ENCODE assay signal across 8 cellular contexts in genomic region chr4:83362492-83363329, GRCh38. TPM values are rescaled to one million over a fixed set of nuclear protein-coding genes. Genes with fewer than 3 reads are reported as not detected.
DNase-seq lines count a peak whose midpoint lies in the region; ATAC-seq and TF ChIP-seq lines count a peak whose summit lies in the region.

No MANE protein-coding gene starts in this region.

- H3K79me2 ChIP-seq in OCI-LY1 (ENCODE audit: insufficient read depth, low read length): no peaks in the 10 kb centered on the region

- no peaks in the 10 kb centered on the region for H3K9me3 ChIP-seq in OCI-LY1 (ENCODE audit: low read length)

- no peak overlapping the region for H2AFZ ChIP-seq in OCI-LY1 (ENCODE audit: low read length)

- H3K4me1 ChIP-seq in OCI-LY1 (ENCODE audit: insufficient read depth, low read length, severe bottlenecking): no peaks in the 10 kb centered on the region
- H3K4me1 ChIP-seq in foreskin keratinocyte: peaks cover 10% of the 10 kb centered on the region

- ATAC-seq in foreskin keratinocyte (peak; percentile 53), HG03139 (IDR thresholded peaks at IDR 0.05; ENCODE audit: unreplicated experiment) (no peak)

- H3K4me3 ChIP-seq in HFF-Myc (replicated peaks; ENCODE audit: low read depth, low read length) (no peak overlapping the region), OCI-LY1 (ENCODE audit: low read depth, low read length, poor library complexity, severe bottlenecking) (no peak overlapping the region)

- no peaks in the 10 kb centered on the region for H3K9me2 ChIP-seq in OCI-LY1 (ENCODE audit: low read depth, low read length)

- H3K27me3 ChIP-seq in OCI-LY1 (ENCODE audit: insufficient read depth, low read length) (no peaks in the 10 kb centered on the region), foreskin keratinocyte (no peaks in the 10 kb centered on the region)

- H3K27ac ChIP-seq in OCI-LY1 (ENCODE audit: low read depth, low read length, poor library complexity, severe bottlenecking) (no peak overlapping the region), foreskin keratinocyte (no peak overlapping the region)

- peak; percentile 57 for TF ChIP-seq CTCF in HFF-Myc (IDR thresholded peaks at IDR 0.05; ENCODE audit: low read depth, low read length, missing control alignments)
- TF ChIP-seq CTCF in OCI-LY1 (IDR thresholded peaks at IDR 0.05; ENCODE audit: low read length): peak; percentile 72
- TF ChIP-seq CTCF in foreskin keratinocyte (conservative IDR thresholded peaks at IDR 0.05): peak; percentile 68

- intact Hi-C loops in posterior vena cava (cut with DNase I): no loop called here

- no peaks in the 10 kb centered on the region for H3K36me3 ChIP-seq in OCI-LY1 (ENCODE audit: insufficient read depth, low read length)

- peak; percentile 36 for DNase-seq in ELF-1 (ENCODE audit: low read depth, low spot score)
- DNase-seq in HFF-Myc (ENCODE audit: extremely low read depth, low read depth): peak; percentile 29
- no peak for DNase-seq in foreskin keratinocyte
- DNase-seq in stimulated activated CD8-positive, alpha-beta memory T cell treated with anti-CD3 and anti-CD28 coated beads, Interleukin-4, amount 100 ng/mL, for 48 hours: no peak
- no peak for DNase-seq in posterior vena cava (ENCODE audit: low spot score)
- no peak for DNase-seq in iPS-NIHi11 (ENCODE audit: low spot score)

- no peaks in the 10 kb centered on the region for H3F3A ChIP-seq in OCI-LY1 (ENCODE audit: insufficient read depth, low read length)

- no peak overlapping the region for H3K4me2 ChIP-seq in OCI-LY1 (ENCODE audit: low read length)

- H4K20me1 ChIP-seq in OCI-LY1 (ENCODE audit: insufficient read depth, low read length): no peaks in the 10 kb centered on the region

- no peak overlapping the region for H3K9ac ChIP-seq in OCI-LY1 (ENCODE audit: low read length)

RNA-seq across cellular contexts. Expression of gene HPSE, which starts 28.1 kb away (rescaled TPM):
- total RNA-seq in foreskin keratinocyte (12.1 and 13.0 TPM in 2 replicates), posterior vena cava (1 to 10 TPM; 2.8 to 4.4 TPM)
- 7.7 and 8.2 TPM in 2 replicates for polyA plus RNA-seq in foreskin keratinocyte

Comparison
In these comparisons a context has a peak if more than half of its experiments do, and no peak if none do; other contexts are left out.
1. DNase-seq: peak in ELF-1 (single experiment) and HFF-Myc (single experiment); none in foreskin keratinocyte (0 of 2), stimulated activated CD8-positive, alpha-beta memory T cell treated with anti-CD3 and anti-CD28 coated beads, Interleukin-4, amount 100 ng/mL, for 48 hours (single experiment), posterior vena cava (single experiment) and iPS-NIHi11 (single experiment).
2. Peak in every context shown above with its lines, with median percentiles within 50 percentile points of each other: CTCF ChIP-seq.